Comparison of ENCODE assay signal across 13 cellular contexts in genomic region chr11:26914968-26915367, GRCh38.
DNase-seq lines count a peak whose midpoint lies in the region; ATAC-seq, FAIRE-seq and TF ChIP-seq lines count a peak whose summit lies in the region.
"Had no signal": no experiment of that assay in that cellular context is flagged by ENCODE, and none has a peak within 500 bp of the region (broad histone marks: within the 10 kb centered on the region; RNA-seq: fewer than 3 reads in every experiment).

No MANE protein-coding gene starts in this region.

- H3K27ac ChIP-seq in vagina: no peak overlapping the region
- H3K27ac ChIP-seq: neural progenitor cell had no signal

- H3K4me1 ChIP-seq in vagina: peaks cover 5% of the 10 kb centered on the region
- H3K4me1 ChIP-seq: neural progenitor cell had no signal

- FAIRE-seq in GM12891 (lab: Jason Lieb, UNC): no peak

- DNase-seq in Jurkat, Clone E6-1 (ENCODE audit: low read depth, low spot score): peak; percentile 37
- DNase-seq in GM12891 (ENCODE audit: insufficient read length, low spot score): no peak
- no peak for DNase-seq in Ammon's horn (ENCODE audit: low spot score)
- no peak for DNase-seq in stimulated activated CD4-positive, alpha-beta T cell treated with anti-CD3 and anti-CD28 coated beads, Interleukin-1b, Interleukin-23, amount 100 ng/mL, for 48 hours
- DNase-seq in vagina (ENCODE audit: extremely low spot score in 2 of 2): no peak
- DNase-seq: activated CD4-positive, alpha-beta T cell treated with anti-CD3 and anti-CD28 coated beads for 36 hours; effector CD4-positive, alpha-beta T cell; left ventricle myocardium superior; NCI-H2081 treated with DMSO at 0.1 percent for 48 hours had no signal

- H3K36me3 ChIP-seq in vagina: no peaks in the 10 kb centered on the region
- H3K36me3 ChIP-seq: neural progenitor cell had no signal

- H3K27me3 ChIP-seq in vagina: no peaks in the 10 kb centered on the region
- H3K27me3 ChIP-seq: neural progenitor cell had no signal

- TF ChIP-seq CTCF in vagina (IDR thresholded peaks at IDR 0.05): no peak

- no peaks in the 10 kb centered on the region for H3K9me3 ChIP-seq in vagina

- H3K4me3 ChIP-seq in Jurkat, Clone E6-1 (ENCODE audit: low read length): no peak overlapping the region
- no peak overlapping the region for H3K4me3 ChIP-seq in vagina
- H3K4me3 ChIP-seq: neural progenitor cell had no signal

- TF ChIP-seq POLR2A in GM12891 (IDR thresholded peaks at IDR 0.05; ENCODE audit: low read depth, low read length): no peak
- no peak for TF ChIP-seq POLR2A in vagina (IDR thresholded peaks at IDR 0.05)

- intact Hi-C loops in vagina (cut with DNase I): no loop called here

- ATAC-seq in GM18498 (IDR thresholded peaks at IDR 0.05; ENCODE audit: unreplicated experiment) (peak; percentile 65), GM21381 (IDR thresholded peaks at IDR 0.05; ENCODE audit: unreplicated experiment) (peak; percentile 54), HG02970 (IDR thresholded peaks at IDR 0.05; ENCODE audit: low FRiP score, unreplicated experiment) (peak; percentile 57)
- ATAC-seq: activated CD4-positive, alpha-beta T cell treated with anti-CD3 and anti-CD28 coated beads for 36 hours; left ventricle myocardium superior had no signal

TF ChIP-seq in GM12891, 5 proteins besides CTCF, POLR2A, EP300 and RAD21:
- TF ChIP-seq POU2F2 (IDR thresholded peaks at IDR 0.05; ENCODE audit: low read depth, low read length): no peak
- no peak for TF ChIP-seq TAF1 (IDR thresholded peaks at IDR 0.05; ENCODE audit: low read depth, low read length)
- TF ChIP-seq POLR2AphosphoS5 (IDR thresholded peaks at IDR 0.05; ENCODE audit: low read depth, low read length): no peak
- TF ChIP-seq SPI1 (IDR thresholded peaks at IDR 0.05; ENCODE audit: low read depth, low read length): no peak
- TF ChIP-seq PAX5 (IDR thresholded peaks at IDR 0.05; ENCODE audit: insufficient read depth, low read length, severe bottlenecking): no peak
